15 cellular contexts compared by ENCODE assay signal in the genomic region with DNA sequence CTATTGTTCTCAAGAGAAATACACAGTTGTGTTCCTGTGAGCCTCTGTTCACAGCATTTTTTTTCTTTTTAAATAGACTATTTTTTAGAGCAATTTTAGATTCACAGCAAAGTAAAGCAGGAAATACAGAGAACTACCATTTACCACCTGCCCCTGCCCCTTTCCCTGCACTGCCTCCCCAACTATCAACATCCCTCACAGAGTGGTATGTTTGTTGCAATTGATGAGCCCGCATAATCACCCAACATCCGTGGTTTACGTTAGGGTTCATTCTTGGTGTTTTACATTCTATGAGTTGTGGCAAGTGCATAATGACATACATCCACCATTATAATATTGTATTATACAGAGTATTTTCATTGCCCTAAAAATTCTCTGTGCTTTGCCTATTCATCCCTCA.
"Had no signal": no experiment of that assay in that cellular context is flagged by ENCODE, and none has a peak within 500 bp of the region (broad histone marks: within the 10 kb centered on the region; RNA-seq: fewer than 3 reads in every experiment).

No MANE protein-coding gene starts in this region.

- H3K4me1 Mint-ChIP-seq: brain had no signal

- H3K9me3 Mint-ChIP-seq: brain; dendritic cell treated with granulocyte-macrophage colony-stimulating factor and Interleukin-4, amounts not matched to agents 40 ng/mL and 50 ng/mL, for 4 days; endodermal cell had no signal

- H3K27me3 ChIP-seq: hepatocyte, tibial artery had no signal

- H3K27ac Mint-ChIP-seq: brain; dendritic cell treated with granulocyte-macrophage colony-stimulating factor and Interleukin-4, amounts not matched to agents 40 ng/mL and 50 ng/mL, for 4 days; endodermal cell had no signal

- DNase-seq: activated CD4-positive, CD25-positive, alpha-beta regulatory T cell treated with anti-CD3 and anti-CD28 coated beads, Interleukin-2, amount 50 U/mL, for 72 hours; activated naive CD4-positive, alpha-beta T cell treated with anti-CD3 and anti-CD28 coated beads, Interleukin-2, amount 50 U/mL, for 16 hours; activated T-cell treated with anti-CD3 and anti-CD28 coated beads for 4 hours; amygdala; endodermal cell; erythroblast; posterior cingulate gyrus; SK-N-SH; stimulated activated CD4-positive, alpha-beta T cell treated with anti-CD3 and anti-CD28 coated beads, Interleukin-4, amount 100 ng/mL, for 4 hours; T-helper 9 cell; tibial artery had no signal

- H3K36me3 Mint-ChIP-seq: brain had no signal

- H3K4me3 Mint-ChIP-seq: brain; dendritic cell treated with granulocyte-macrophage colony-stimulating factor and Interleukin-4, amounts not matched to agents 40 ng/mL and 50 ng/mL, for 4 days; endodermal cell had no signal

- H3K9me3 ChIP-seq: SK-N-SH, tibial artery had no signal

- H3K36me3 ChIP-seq: tibial artery had no signal

- H3K4me3 ChIP-seq: hepatocyte, skin epidermis, tibial artery had no signal
